Comparison of ENCODE assay signal across 8 cellular contexts in genomic region chr7:56106108-56107073, GRCh38. TPM values are rescaled to one million over a fixed set of nuclear protein-coding genes. Genes with fewer than 3 reads are reported as not detected.
DNase-seq lines count a peak whose midpoint lies in the region; ATAC-seq and TF ChIP-seq lines count a peak whose summit lies in the region.

Gene CHCHD2, minus strand, starts transcription at chr7:56106476. Its CDS starts 63 bp downstream, at chr7:56106413.

- H3K9me3 ChIP-seq in heart left ventricle = no peaks in the 10 kb centered on the region
- no peaks in the 10 kb centered on the region for H3K9me3 ChIP-seq in psoas muscle

- peak; percentile 44 to 76 for TF ChIP-seq POLR2A in heart left ventricle (IDR thresholded peaks at IDR 0.05)

- intact Hi-C loops in heart left ventricle (cut with DNase I) = loop anchor here in 2 of 10 donors (2.0 to 10.0 kb wide), 3 partner anchors 14 to 222 kb away; partner anchors contain the start of genes CCT6A (in 1 of the 2), PHKG1 (in 1 of the 2), PSPH (in 1 of the 2) and ZNF713 (in 1 of the 2)
- intact Hi-C loops in psoas muscle (cut with DNase I) = no loop called here

- peak; percentile 96 for DNase-seq in GM13977 (ENCODE audit: low spot score)
- DNase-seq in NCI-H146 treated with DMSO at 0.1 percent for 48 hours (lab: John Stamatoyannopoulos, UW; ENCODE audit: unreplicated experiment) = peak; percentile 97
- peak; percentile 88 to 99 (median 90) for DNase-seq in T-helper 1 cell
- peak; percentile 96 to 99 (median 97) for DNase-seq in heart left ventricle
- DNase-seq in psoas muscle = peak; percentile 96 to 98

- ATAC-seq in HG02884 (IDR thresholded peaks at IDR 0.05; ENCODE audit: unreplicated experiment) = peak; percentile 99
- peak; percentile 99 to 100 (median 100) for ATAC-seq in heart left ventricle
- ATAC-seq in psoas muscle = peak; percentile 99

- H3K4me1 ChIP-seq in heart left ventricle (peaks cover 3 to 20% (median 11%) of the 10 kb centered on the region in 12 donors), psoas muscle (peaks cover 11% of the 10 kb centered on the region), urinary bladder (ENCODE audit: insufficient read depth) (no peaks in the 10 kb centered on the region)

- H3K27ac ChIP-seq in adipose tissue (ENCODE audit: low read depth, low read length) (peak within 1 kb of the TSS; percentile 11), heart left ventricle (peak within 1 kb of the TSS; percentile 57 to 97 (median 88)), psoas muscle (peak within 1 kb of the TSS; percentile 95), urinary bladder (ENCODE audit: low read depth) (peak within 1 kb of the TSS; percentile 81)

- peaks cover 0 to 4% (median 0%) of the 10 kb centered on the region in 9 donors for H3K27me3 ChIP-seq in heart left ventricle
- no peaks in the 10 kb centered on the region for H3K27me3 ChIP-seq in psoas muscle (ENCODE audit: insufficient read depth in 3 of 3, low read length in 2 of 3)

- WGBS in adipose tissue, 3 donors = 2 to 3% (median 3%) methylated on average over 57 of the region's 57 CpGs
- 3 to 4% (median 4%) methylated on average over 52 to 57 of the region's 57 CpGs for WGBS in heart left ventricle, 4 donors
- WGBS in psoas muscle, 3 donors = 1 to 3% (median 1%) methylated on average over 57 of the region's 57 CpGs
- 2% methylated on average over 57 of the region's 57 CpGs for WGBS in urinary bladder

- TF ChIP-seq CTCF in GM13977 (IDR thresholded peaks at IDR 0.05; ENCODE audit: extremely low read depth, insufficient read depth, missing control alignments) (no peak), heart left ventricle (IDR thresholded peaks at IDR 0.05) (no peak), psoas muscle (IDR thresholded peaks at IDR 0.05) (no peak)

- H3K36me3 ChIP-seq in heart left ventricle = peaks cover 0 to 34% (median 29%) of the 10 kb centered on the region in 9 donors
- H3K36me3 ChIP-seq in psoas muscle (ENCODE audit: insufficient read depth in 1 of 2, low read depth in 1 of 2) = peaks cover 9 to 35% of the 10 kb centered on the region in 2 donors
- peaks cover 4% of the 10 kb centered on the region for H3K36me3 ChIP-seq in urinary bladder (ENCODE audit: insufficient read depth)

- in situ Hi-C loops in GM13977 (cut with MboI; ENCODE audit: low pct_unique_long_range_greater_than_20kb, low sequenced_read_pairs, unreplicated experiment) = no loop called here

- H3K4me3 ChIP-seq in heart left ventricle (peak within 1 kb of the TSS; percentile 56 to 98 (median 78)), psoas muscle (peak within 1 kb of the TSS; percentile 85), urinary bladder (ENCODE audit: low read depth, low read length) (peak within 1 kb of the TSS; percentile 56)

RNA-seq across cellular contexts. Expression of gene CHCHD2, which starts in this region (rescaled TPM):
- 100 to 1,000 TPM; 402 to 444 (median 408) TPM for polyA plus RNA-seq in adipose tissue
- total RNA-seq in heart left ventricle = 100 to 1,000 TPM; 368 to 511 (median 412) TPM
- polyA plus RNA-seq in heart left ventricle = 1,000 to 10,000 TPM in 1 of 2 donors, 100 to 1,000 TPM in 1; 245 to 1,085 TPM
- 100 to 1,000 TPM; 475 to 571 (median 506) TPM for total RNA-seq in psoas muscle
- 100 to 1,000 TPM; 593 to 948 (median 729) TPM for polyA plus RNA-seq in psoas muscle
- 156 TPM for total RNA-seq in urinary bladder
- 495 TPM for polyA plus RNA-seq in urinary bladder

Comparison
In these comparisons a context has a peak if more than half of its experiments do, and no peak if none do; other contexts are left out.
1. Peak in every context shown above with its lines: DNase-seq, ATAC-seq, H3K4me3 ChIP-seq and H3K27ac ChIP-seq.
2. H3K27ac ChIP-seq: peak in every context shown above with its lines; median percentile 95 in psoas muscle; 88 in heart left ventricle; 81 in urinary bladder; 11 in adipose tissue.